ENCODE assay signal across 8 cellular contexts in the genomic region with DNA sequence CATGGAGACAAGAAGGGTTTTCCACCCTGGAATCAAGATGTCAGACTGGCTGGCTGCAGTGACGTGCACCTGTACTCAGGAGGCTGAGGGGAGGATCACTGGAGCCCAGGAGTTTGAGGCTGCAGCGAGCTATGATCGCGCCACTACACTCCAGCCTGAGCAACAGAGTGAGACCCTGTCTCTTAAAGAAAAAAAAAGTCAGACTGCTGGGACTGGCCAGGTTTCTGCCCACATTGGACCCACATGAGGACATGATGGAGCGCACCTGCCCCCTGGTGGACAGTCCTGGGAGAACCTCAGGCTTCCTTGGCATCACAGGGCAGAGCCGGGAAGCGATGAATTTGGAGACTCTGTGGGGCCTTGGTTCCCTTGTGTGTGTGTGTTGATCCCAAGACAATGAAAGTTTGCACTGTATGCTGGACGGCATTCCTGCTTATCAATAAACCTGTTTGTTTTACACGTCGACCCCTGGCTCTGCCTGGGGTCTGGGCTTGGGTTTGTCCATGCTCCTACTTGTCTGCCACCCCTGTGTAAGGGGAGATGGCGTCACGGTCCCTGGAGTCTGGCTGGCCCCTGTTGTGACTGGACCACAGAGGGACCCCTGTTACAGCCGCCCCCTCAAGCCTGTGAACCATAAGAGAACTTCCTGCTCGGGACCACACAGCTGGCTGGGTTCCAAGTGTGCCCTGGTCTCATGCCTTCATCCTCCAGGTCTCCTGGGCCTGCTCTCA. TPM values are rescaled to one million over a fixed set of nuclear protein-coding genes. Genes with fewer than 3 reads are reported as not detected.
DNase-seq lines count a peak whose midpoint lies in the region; ATAC-seq and TF ChIP-seq lines count a peak whose summit lies in the region.

No MANE protein-coding gene starts in this region.

- no peak overlapping the region for H3K27ac ChIP-seq in neural cell (ENCODE audit: low read length)

- H3K9me3 ChIP-seq in neural cell (ENCODE audit: low read length), result no peaks in the 10 kb centered on the region

- DNase-seq in GM12864 (ENCODE audit: low read depth) (no peak), RKO (ENCODE audit: low spot score) (peak; percentile 70), fibroblast of gingiva (ENCODE audit: low read depth) (peak; percentile 64)
- peak; percentile 84 to 90 for DNase-seq in activated T-cell treated with anti-CD3 and anti-CD28 coated beads, Interleukin-2, amount 50 U/mL, for 72 hours
- DNase-seq in stimulated activated naive CD8-positive, alpha-beta T cell treated with anti-CD3 and anti-CD28 coated beads, Interleukin-15, Interleukin-2, amounts not matched to agents 100 U/mL and 50 U/mL, for 24 hours, result peak; percentile 91

- ATAC-seq in activated T-cell treated with anti-CD3 and anti-CD28 coated beads, Interleukin-2, amount 50 U/mL, for 72 hours (replicated peaks in 1 of 2), result peak; percentile 73 to 77
- peak; percentile 45 for ATAC-seq in stimulated activated naive CD8-positive, alpha-beta T cell treated with anti-CD3 and anti-CD28 coated beads, Interleukin-15, Interleukin-2, amounts not matched to agents 100 U/mL and 50 U/mL, for 24 hours
- no peak for ATAC-seq in GM21381 (IDR thresholded peaks at IDR 0.05; ENCODE audit: unreplicated experiment)

- H3K9me3 Mint-ChIP-seq in IgD-negative memory B cell, result no peaks in the 10 kb centered on the region
- no peaks in the 10 kb centered on the region for H3K9me3 Mint-ChIP-seq in activated T-cell treated with anti-CD3 and anti-CD28 coated beads, Interleukin-2, amount 50 U/mL, for 72 hours

- H3K36me3 Mint-ChIP-seq in IgD-negative memory B cell, result peaks cover 7% of the 10 kb centered on the region
- peaks cover 7% of the 10 kb centered on the region in 2 donors for H3K36me3 Mint-ChIP-seq in activated T-cell treated with anti-CD3 and anti-CD28 coated beads, Interleukin-2, amount 50 U/mL, for 72 hours (ENCODE audit: insufficient read depth in 2 of 2)

- H3K4me1 Mint-ChIP-seq in IgD-negative memory B cell, result peaks cover 17 to 52% (median 42%) of the 10 kb centered on the region in 3 donors
- peaks cover 40% of the 10 kb centered on the region for H3K4me1 Mint-ChIP-seq in activated T-cell treated with anti-CD3 and anti-CD28 coated beads, Interleukin-2, amount 50 U/mL, for 72 hours (ENCODE audit: low read depth)

- no peak overlapping the region for H3K4me2 ChIP-seq in neural cell (ENCODE audit: low read length)

- H2AFZ ChIP-seq in neural cell (ENCODE audit: low read depth, low read length), result no peak overlapping the region

- H4K20me1 ChIP-seq in neural cell (ENCODE audit: insufficient read depth), result no peaks in the 10 kb centered on the region

- H3K27me3 ChIP-seq in neural cell (ENCODE audit: insufficient read depth, low read depth, low read length), result no peaks in the 10 kb centered on the region

- TF ChIP-seq RAD21 in neural cell (conservative IDR thresholded peaks at IDR 0.05), result peak; percentile 93

- peak overlapping the region in 3 of 4 donors; percentile 20 to 63 (median 56) for H3K4me3 Mint-ChIP-seq in IgD-negative memory B cell
- H3K4me3 Mint-ChIP-seq in activated T-cell treated with anti-CD3 and anti-CD28 coated beads, Interleukin-2, amount 50 U/mL, for 72 hours, result no peak overlapping the region

- peak; percentile 91 for TF ChIP-seq CTCF in GM12864 (IDR thresholded peaks at IDR 0.05; ENCODE audit: low read depth, low read length, missing control alignments)
- TF ChIP-seq CTCF in neural cell (IDR thresholded peaks at IDR 0.05; ENCODE audit: poor library complexity, severe bottlenecking), result peak; percentile 94

- H3K36me3 ChIP-seq in neural cell (ENCODE audit: insufficient read depth, low read length), result no peaks in the 10 kb centered on the region

- H3K4me3 ChIP-seq in GM12864 (ENCODE audit: low read depth, low read length) (no peak overlapping the region), neural cell (ENCODE audit: low read length) (no peak overlapping the region)

- TF ChIP-seq EP300 in neural cell (conservative IDR thresholded peaks at IDR 0.05; ENCODE audit: poor library complexity, severe bottlenecking), result no peak

- H3K9me2 ChIP-seq in neural cell (ENCODE audit: insufficient read depth, low read length), result no peaks in the 10 kb centered on the region

- H3K27me3 Mint-ChIP-seq in IgD-negative memory B cell, result no peaks in the 10 kb centered on the region
- H3K27me3 Mint-ChIP-seq in activated T-cell treated with anti-CD3 and anti-CD28 coated beads, Interleukin-2, amount 50 U/mL, for 72 hours (ENCODE audit: low read depth), result no peaks in the 10 kb centered on the region

- peak overlapping the region; percentile 5 for H3K9ac ChIP-seq in neural cell (ENCODE audit: low read length)

- H3F3A ChIP-seq in neural cell (ENCODE audit: insufficient read depth, low read length, poor library complexity, severe bottlenecking), result no peaks in the 10 kb centered on the region

- peak overlapping the region in 2 of 3 donors; percentile 59 to 66 for H3K27ac Mint-ChIP-seq in IgD-negative memory B cell
- H3K27ac Mint-ChIP-seq in activated T-cell treated with anti-CD3 and anti-CD28 coated beads, Interleukin-2, amount 50 U/mL, for 72 hours, result peak overlapping the region; percentile 8

- no peaks in the 10 kb centered on the region for H3K79me2 ChIP-seq in neural cell (replicated peaks; ENCODE audit: insufficient read depth, low read length)

TF ChIP-seq in neural cell, 6 proteins besides CTCF, POLR2A, EP300 and RAD21:
- peak; percentile 95 for TF ChIP-seq SMC3 (conservative IDR thresholded peaks at IDR 0.05; ENCODE audit: poor library complexity)
- no peak for TF ChIP-seq MXI1 (conservative IDR thresholded peaks at IDR 0.05; ENCODE audit: poor library complexity, severe bottlenecking)
TF ChIP-seq in neural cell: peak in this region for 1.

RNA-seq across cellular contexts. Expression of a gene that starts 20.9 kb away (rescaled TPM):
- 8.9 TPM for polyA plus RNA-seq in IgD-negative memory B cell
- 10 to 100 TPM; 36.0 to 40.5 TPM for total RNA-seq in activated T-cell treated with anti-CD3 and anti-CD28 coated beads, Interleukin-2, amount 50 U/mL, for 72 hours
- 24.1 and 24.5 TPM in 2 replicates for polyA plus RNA-seq in neural cell
- polyA minus RNA-seq in neural cell, result 48.2 and 57.3 TPM in 2 replicates

RNA-seq across cellular contexts. Expression of a gene that starts 42.1 kb away (rescaled TPM):
- polyA plus RNA-seq in IgD-negative memory B cell (117 TPM), neural cell (0.24 TPM in 1 of 2 replicates, not detected in the other)
- 100 to 1,000 TPM in 1 of 2 donors, 10 to 100 TPM in 1; 95.4 to 130 TPM for total RNA-seq in activated T-cell treated with anti-CD3 and anti-CD28 coated beads, Interleukin-2, amount 50 U/mL, for 72 hours
- polyA minus RNA-seq in neural cell, result not detected in 2 replicates

Comparison
In these comparisons a context has a peak if more than half of its experiments do, and no peak if none do; other contexts are left out.
1. H3K4me3 Mint-ChIP-seq: peak in IgD-negative memory B cell (3 of 4); none in activated T-cell treated with anti-CD3 and anti-CD28 coated beads, Interleukin-2, amount 50 U/mL, for 72 hours (0 of 2).
2. RNA of a gene that starts 42.1 kb away (polyA plus RNA-seq): 117 TPM in IgD-negative memory B cell (single experiment); 0.24 TPM in neural cell; every median in the first group is over 10 times any median in the second.